19 cellular contexts compared by ENCODE assay signal in genomic region chr4:152264106-152264505, GRCh38.
"Had no signal": no experiment of that assay in that cellular context is flagged by ENCODE, and none has a peak within 500 bp of the region (broad histone marks: within the 10 kb centered on the region; RNA-seq: fewer than 3 reads in every experiment).

No MANE protein-coding gene starts in this region.

- H3K4me2 ChIP-seq: neural progenitor cell had no signal

- H3K36me3 ChIP-seq: gastroesophageal sphincter, left ventricle myocardium inferior, lower lobe of right lung, neural progenitor cell, ovary, right atrium auricular region, sigmoid colon, stomach, thoracic aorta, transverse colon had no signal

- H3K27ac ChIP-seq: gastroesophageal sphincter, left ventricle myocardium inferior, lower lobe of right lung, neural progenitor cell, ovary, right atrium auricular region, sigmoid colon, stomach, thoracic aorta, transverse colon had no signal

- H3K4me3 ChIP-seq: gastroesophageal sphincter, left ventricle myocardium inferior, lower lobe of right lung, neural progenitor cell, ovary, right atrium auricular region, sigmoid colon, skin epidermis, stomach, thoracic aorta, transverse colon had no signal

- H3K9me3 ChIP-seq: gastroesophageal sphincter, lower lobe of right lung, ovary, sigmoid colon, stomach, thoracic aorta had no signal

- DNase-seq: immature natural killer cell; kidney; left cardiac atrium; left ventricle myocardium inferior; lower lobe of right lung; midbrain; nucleus accumbens; ovary; sigmoid colon; stimulated activated CD4-positive, alpha-beta T cell treated with anti-CD3 and anti-CD28 coated beads, Interleukin-12 subunit alpha, Interleukin-12 subunit beta, amount 100 ng/mL, for 4 hours; stimulated activated naive CD4-positive, alpha-beta T cell; stomach; substantia nigra; transverse colon had no signal

- H3K27me3 ChIP-seq: gastroesophageal sphincter, neural progenitor cell, ovary, right atrium auricular region, sigmoid colon, stomach, transverse colon had no signal

- H3K4me1 ChIP-seq: gastroesophageal sphincter, lower lobe of right lung, neural progenitor cell, transverse colon had no signal

- H2AFZ ChIP-seq: neural progenitor cell had no signal

- H3K9ac ChIP-seq: neural progenitor cell had no signal
